In the genomic region with DNA sequence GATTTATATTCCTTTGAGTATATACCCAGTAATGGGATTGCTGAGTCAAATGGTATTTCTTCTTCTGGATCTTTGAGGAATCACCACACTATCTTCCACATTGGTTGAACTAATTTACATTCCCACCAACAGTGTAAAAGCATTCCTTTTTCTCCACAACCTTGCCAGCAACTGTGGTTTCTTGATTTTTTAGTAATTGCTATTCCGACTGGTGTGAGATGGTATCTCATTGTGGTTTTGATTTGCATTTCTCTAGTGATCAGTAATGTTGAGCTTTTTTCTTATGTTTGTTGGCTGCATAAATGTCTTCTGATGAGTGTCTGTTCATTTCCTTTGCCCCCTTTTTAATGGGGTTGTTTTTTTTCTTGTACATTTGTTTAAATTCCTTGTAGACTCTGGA, we compare ENCODE assay signal across 6 cellular contexts.
DNase-seq lines count a peak whose midpoint lies in the region; TF ChIP-seq lines count a peak whose summit lies in the region.
"Not testable (repeated sequence)": the region's sequence is repeated elsewhere in the genome, so short reads cannot be mapped to it uniquely, and the experiment has no call there.

No MANE protein-coding gene starts in this region.

- TF ChIP-seq CTCF in AG10803 (conservative IDR thresholded peaks at IDR 0.05; ENCODE audit: low read length); astrocyte of the cerebellum (IDR thresholded peaks at IDR 0.05; ENCODE audit: low read depth, low read length, missing control alignments); astrocyte of the spinal cord (IDR thresholded peaks at IDR 0.05; ENCODE audit: low read depth, low read length); fibroblast of villous mesenchyme (IDR thresholded peaks at IDR 0.05; ENCODE audit: insufficient read depth, low read depth, low read length): not testable (repeated sequence)

- DNase-seq in AG10803 (ENCODE audit: low read depth): peak; percentile 36
- DNase-seq in M059J (ENCODE audit: low read depth): peak; percentile 85
- peak; percentile 18 for DNase-seq in amniotic epithelial cell (ENCODE audit: low read depth)
- DNase-seq in astrocyte of the cerebellum (ENCODE audit: low read depth): peak; percentile 49
- DNase-seq in astrocyte of the spinal cord (ENCODE audit: low read depth, low spot score): peak; percentile 24
- DNase-seq in fibroblast of villous mesenchyme (ENCODE audit: low read depth): peak; percentile 24

- H3K4me3 ChIP-seq in AG10803 (ENCODE audit: low read length); astrocyte of the cerebellum (ENCODE audit: low read depth, low read length); astrocyte of the spinal cord (ENCODE audit: low read depth, low read length); fibroblast of villous mesenchyme (ENCODE audit: low read depth, low read length): not testable (repeated sequence)

- in situ Hi-C loops in astrocyte of the cerebellum (cut with HindIII; ENCODE audit: low sequenced_read_pairs); astrocyte of the spinal cord (cut with HindIII; ENCODE audit: low sequenced_read_pairs): not testable (repeated sequence)

Comparison
In these comparisons a context has a peak if more than half of its experiments do, and no peak if none do; other contexts are left out.
1. DNase-seq: peak in every context shown above with its lines; median percentile 85 in M059J; 49 in astrocyte of the cerebellum; 36 in AG10803; 24 in astrocyte of the spinal cord; 24 in fibroblast of villous mesenchyme; 18 in amniotic epithelial cell.